ENCODE assay signal across 36 cellular contexts in genomic region chr3:41912280-41912679, GRCh38.
"Had no signal": no experiment of that assay in that cellular context is flagged by ENCODE, and none has a peak within 500 bp of the region (broad histone marks: within the 10 kb centered on the region; RNA-seq: fewer than 3 reads in every experiment).

No MANE protein-coding gene starts in this region.

- H3K4me1 Mint-ChIP-seq: activated B cell treated with CpG ODN at 0.5 μM for 24 hours; activated T-helper 17 cell treated with anti-CD3 and anti-CD28 coated beads, Interleukin-2, amount 50 U/mL, for 72 hours; brain; central memory CD8-positive, alpha-beta T cell had no signal

- DNase-seq: activated B cell treated with CpG ODN at 0.5 μM for 24 hours; activated CD4-positive, alpha-beta memory T cell treated with anti-CD3 and anti-CD28 coated beads for 36 hours; activated CD4-positive, alpha-beta T cell treated with anti-CD3 and anti-CD28 coated beads for 4 hours; activated CD4-positive, alpha-beta T cell treated with anti-CD3 and anti-CD28 coated beads, Interleukin-2, amount 10 ng/mL, durations not matched to agents 24 days and 14 days; activated CD4-positive, alpha-beta T cell treated with anti-CD3 and anti-CD28 coated beads, Interleukin-2, amount 50 U/mL, for 1 hour; activated CD4-positive, alpha-beta T cell treated with anti-CD3 and anti-CD28 coated beads, Interleukin-2, amount 50 U/mL, for 4 hours; activated CD4-positive, CD25-positive, alpha-beta regulatory T cell treated with anti-CD3 and anti-CD28 coated beads, Interleukin-2, amount 50 U/mL, for 72 hours; activated CD8-positive, alpha-beta memory T cell treated with anti-CD3 and anti-CD28 coated beads, Interleukin-2, amount 50 U/mL, for 4 hours; activated CD8-positive, alpha-beta T cell treated with anti-CD3 and anti-CD28 coated beads for 36 hours; activated effector memory CD4-positive, alpha-beta T cell treated with anti-CD3 and anti-CD28 coated beads, Interleukin-2, amount 50 U/mL, for 16 hours; activated gamma-delta T cell treated with Interleukin-2 at 50 U/mL for 16 hours; activated naive CD4-positive, alpha-beta T cell; activated naive CD4-positive, alpha-beta T cell treated with anti-CD3 and anti-CD28 coated beads, Interleukin-2, amount 50 U/mL, for 16 hours; activated T-cell treated with anti-CD3 and anti-CD28 coated beads for 4 hours; activated T-cell treated with anti-CD3 and anti-CD28 coated beads, Interleukin-2, amount 50 U/mL, for 1 hour; activated T-cell treated with anti-CD3 and anti-CD28 coated beads, Interleukin-2, amount 50 U/mL, for 4 hours; activated T-cell treated with anti-CD3 and anti-CD28 coated beads, Interleukin-2, amount 50 U/mL, for 72 hours; adrenal gland; amniotic stem cell; aorta; caudate nucleus; cerebellar nuclear complex; T-helper 1 cell; T-helper 2 cell; T-helper 9 cell had no signal

- H3K4me3 ChIP-seq: adrenal gland, cardiac muscle cell had no signal

- H3K36me3 Mint-ChIP-seq: activated naive CD4-positive, alpha-beta T cell treated with anti-CD3 and anti-CD28 coated beads, Interleukin-2, amount 50 U/mL, for 72 hours had no signal

- H3K9me3 ChIP-seq: adrenal gland had no signal

- H3K27me3 Mint-ChIP-seq: activated B cell treated with CpG ODN at 0.5 μM for 24 hours; activated CD4-positive, alpha-beta memory T cell treated with anti-CD3 and anti-CD28 coated beads for 36 hours; activated CD4-positive, alpha-beta T cell treated with anti-CD3 and anti-CD28 coated beads, Interleukin-2, amount 10 ng/mL, durations not matched to agents 24 days and 14 days; activated CD8-positive, alpha-beta T cell treated with anti-CD3 and anti-CD28 coated beads for 36 hours; activated T-helper 17 cell treated with anti-CD3 and anti-CD28 coated beads, Interleukin-2, amount 50 U/mL, for 72 hours; brain; central memory CD8-positive, alpha-beta T cell had no signal

- H3K27ac Mint-ChIP-seq: activated B cell treated with CpG ODN at 0.5 μM for 24 hours; activated CD4-positive, alpha-beta memory T cell treated with anti-CD3 and anti-CD28 coated beads for 36 hours; activated CD4-positive, alpha-beta T cell treated with anti-CD3 and anti-CD28 coated beads, Interleukin-2, amount 10 ng/mL, durations not matched to agents 24 days and 14 days; activated CD8-positive, alpha-beta T cell treated with anti-CD3 and anti-CD28 coated beads for 36 hours; activated T-cell treated with anti-CD3 and anti-CD28 coated beads, Interleukin-2, amount 50 U/mL, for 72 hours; activated T-helper 1 cell treated with anti-CD3 and anti-CD28 coated beads, Interleukin-12 subunit alpha, Interleukin-12 subunit beta, Interleukin-2, Interleukin-4 antibody, amounts not matched to agents 30 ng/mL and 10 ng/mL and 1 ng/mL, durations not matched to agents 14 hours and 24 hours and 36 hours; activated T-helper 17 cell treated with anti-CD3 and anti-CD28 coated beads, Interleukin-2, amount 50 U/mL, for 72 hours; brain; T-helper 1 cell treated with Interleukin-12 subunit alpha and Interleukin-12 subunit beta and Interleukin-4 antibody, amounts not matched to agents 30 μg/mL and 1 μg/mL, for 36 hours; T-helper 2 cell treated with Interferon-gamma antibody and Interleukin-4, amounts not matched to agents 5 μg/mL and 100 μg/mL, for 36 hours had no signal

- ATAC-seq: activated CD8-positive, alpha-beta T cell treated with anti-CD3 and anti-CD28 coated beads for 36 hours; activated naive CD4-positive, alpha-beta T cell treated with anti-CD3 and anti-CD28 coated beads, Interleukin-2, amount 50 U/mL, for 72 hours; activated T-cell treated with anti-CD3 and anti-CD28 coated beads, Interleukin-2, amount 50 U/mL, for 4 hours; activated T-cell treated with anti-CD3 and anti-CD28 coated beads, Interleukin-2, amount 50 U/mL, for 72 hours; activated T-helper 17 cell treated with anti-CD3 and anti-CD28 coated beads, Interleukin-2, amount 50 U/mL, for 72 hours had no signal

- H3K27me3 ChIP-seq: adrenal gland, cardiac muscle cell had no signal

- H3K27ac ChIP-seq: adrenal gland, cardiac muscle cell, VCaP had no signal

- H3K4me1 ChIP-seq: adrenal gland had no signal

- H3K36me3 ChIP-seq: cardiac muscle cell had no signal

- H3K9me3 Mint-ChIP-seq: activated B cell treated with CpG ODN at 0.5 μM for 24 hours; activated CD4-positive, alpha-beta memory T cell treated with anti-CD3 and anti-CD28 coated beads for 36 hours; activated CD4-positive, alpha-beta T cell treated with anti-CD3 and anti-CD28 coated beads, Interleukin-2, amount 10 ng/mL, durations not matched to agents 24 days and 14 days; activated CD8-positive, alpha-beta T cell treated with anti-CD3 and anti-CD28 coated beads for 36 hours; activated naive CD4-positive, alpha-beta T cell treated with anti-CD3 and anti-CD28 coated beads, Interleukin-2, amount 50 U/mL, for 72 hours; activated T-cell treated with anti-CD3 and anti-CD28 coated beads, Interleukin-2, amount 50 U/mL, for 4 hours; activated T-cell treated with anti-CD3 and anti-CD28 coated beads, Interleukin-2, amount 50 U/mL, for 72 hours; activated T-helper 1 cell treated with anti-CD3 and anti-CD28 coated beads, Interleukin-12 subunit alpha, Interleukin-12 subunit beta, Interleukin-2, Interleukin-4 antibody, amounts not matched to agents 30 ng/mL and 10 ng/mL and 1 ng/mL, durations not matched to agents 14 hours and 24 hours and 36 hours; activated T-helper 17 cell treated with anti-CD3 and anti-CD28 coated beads, Interleukin-2, amount 50 U/mL, for 72 hours; brain; central memory CD8-positive, alpha-beta T cell; T-helper 1 cell treated with Interleukin-12 subunit alpha and Interleukin-12 subunit beta and Interleukin-4 antibody, amounts not matched to agents 30 μg/mL and 1 μg/mL, for 36 hours; T-helper 2 cell treated with Interferon-gamma antibody and Interleukin-4, amounts not matched to agents 5 μg/mL and 100 μg/mL, for 36 hours had no signal

- H3K4me3 Mint-ChIP-seq: activated B cell treated with CpG ODN at 0.5 μM for 24 hours; activated CD4-positive, alpha-beta memory T cell treated with anti-CD3 and anti-CD28 coated beads for 36 hours; activated CD4-positive, alpha-beta T cell treated with anti-CD3 and anti-CD28 coated beads, Interleukin-2, amount 10 ng/mL, durations not matched to agents 24 days and 14 days; activated CD8-positive, alpha-beta T cell treated with anti-CD3 and anti-CD28 coated beads for 36 hours; activated T-cell treated with anti-CD3 and anti-CD28 coated beads, Interleukin-2, amount 50 U/mL, for 4 hours; activated T-cell treated with anti-CD3 and anti-CD28 coated beads, Interleukin-2, amount 50 U/mL, for 72 hours; activated T-helper 1 cell treated with anti-CD3 and anti-CD28 coated beads, Interleukin-12 subunit alpha, Interleukin-12 subunit beta, Interleukin-2, Interleukin-4 antibody, amounts not matched to agents 30 ng/mL and 10 ng/mL and 1 ng/mL, durations not matched to agents 14 hours and 24 hours and 36 hours; activated T-helper 17 cell treated with anti-CD3 and anti-CD28 coated beads, Interleukin-2, amount 50 U/mL, for 72 hours; brain; central memory CD8-positive, alpha-beta T cell; T-helper 1 cell treated with Interleukin-12 subunit alpha and Interleukin-12 subunit beta and Interleukin-4 antibody, amounts not matched to agents 30 μg/mL and 1 μg/mL, for 36 hours; T-helper 2 cell treated with Interferon-gamma antibody and Interleukin-4, amounts not matched to agents 5 μg/mL and 100 μg/mL, for 36 hours had no signal

- FAIRE-seq: bronchial epithelial cell, TTC549 had no signal
